In the genomic region with DNA sequence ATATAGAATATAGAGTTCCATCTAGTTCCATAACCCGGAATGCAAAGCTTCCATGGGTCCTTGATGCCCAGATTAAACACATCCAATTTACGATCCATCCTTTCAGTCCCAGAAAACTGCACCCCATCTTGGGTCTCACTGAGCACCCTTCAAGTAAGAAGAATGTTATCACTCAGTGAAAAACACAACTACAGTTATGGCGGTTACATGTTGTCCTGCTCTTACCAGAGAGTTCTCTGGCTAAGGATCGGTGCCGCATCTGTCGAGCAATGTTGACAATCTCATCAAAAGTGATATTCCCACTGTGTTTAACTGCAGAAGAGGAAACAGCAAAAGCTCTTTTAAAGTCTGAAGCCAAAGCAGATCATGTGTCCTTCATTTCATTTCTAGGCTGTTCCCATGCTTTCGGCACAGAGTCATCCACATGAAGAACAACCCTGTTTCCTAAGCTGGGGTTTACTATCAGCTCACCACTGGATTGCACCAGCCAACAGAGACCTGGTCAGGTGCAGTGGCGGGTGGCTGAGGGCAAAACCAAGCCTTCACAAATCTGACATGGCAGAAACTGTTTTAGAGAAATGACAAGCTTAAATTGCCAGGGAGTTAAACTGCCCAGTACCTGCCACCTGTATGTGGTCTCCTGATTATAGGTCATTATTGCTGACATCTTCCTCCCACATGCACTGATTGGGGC, we compare ENCODE assay signal across 11 cellular contexts. TPM values are rescaled to one million over a fixed set of nuclear protein-coding genes. Genes with fewer than 3 reads are reported as not detected.
DNase-seq lines count a peak whose midpoint lies in the region; ATAC-seq, FAIRE-seq and TF ChIP-seq lines count a peak whose summit lies in the region.
"Had no signal": no experiment of that assay in that cellular context is flagged by ENCODE, and none has a peak within 500 bp of the region (broad histone marks: within the 10 kb centered on the region; RNA-seq: fewer than 3 reads in every experiment).

No MANE protein-coding gene starts in this region.

- FAIRE-seq in HepG2 (lab: Jason Lieb, UNC) = no peak
- FAIRE-seq: islet of Langerhans had no signal

- no peaks in the 10 kb centered on the region for H3K9me3 ChIP-seq in HepG2 (ENCODE audit: low read length)
- no peaks in the 10 kb centered on the region for H3K9me3 ChIP-seq in right lobe of liver
- no peaks in the 10 kb centered on the region for H3K9me3 ChIP-seq in vagina

- H3K9ac ChIP-seq in HepG2 (ENCODE audit: insufficient read depth, low read depth, low read length) = no peak overlapping the region

- ATAC-seq in HepG2 (no peak), right lobe of liver (no peak)

- BruUV-seq in HepG2 (replicated peaks; lab: Mats Ljungman, UMichigan) = no TSS peak

- CTCF ChIA-PET in HepG2 (lab: Yijun Ruan, JAX; ENCODE audit: low intra/inter-chr PET ratio, low total read pairs) = no interaction called here

- H4K20me1 ChIP-seq in HepG2 (ENCODE audit: insufficient read depth, low read length) = peaks cover 45% of the 10 kb centered on the region

- TF ChIP-seq RAD21 in HepG2 (CRISPR knock-in tag; IDR thresholded peaks at IDR 0.05) = no peak

- peaks cover 12 to 63% of the 10 kb centered on the region in 2 experiments for H3K36me3 ChIP-seq in HepG2 (replicated peaks in 1 of 2; ENCODE audit: control insufficient read depth in 1 of 2, insufficient read depth in 2 of 2, low read length in 2 of 2)
- H3K36me3 ChIP-seq in right lobe of liver = peaks cover 5 to 38% (median 29%) of the 10 kb centered on the region in 4 donors
- H3K36me3 ChIP-seq in vagina = peaks cover 0 to 50% of the 10 kb centered on the region in 2 donors

- no peak for TF ChIP-seq CTCF in HepG2 (CRISPR knock-in tag; IDR thresholded peaks at IDR 0.05)
- no peak for TF ChIP-seq CTCF in right lobe of liver (IDR thresholded peaks at IDR 0.05)
- no peak for TF ChIP-seq CTCF in WI38 (IDR thresholded peaks at IDR 0.05; ENCODE audit: low read depth, low read length)
- TF ChIP-seq CTCF in fibroblast of pulmonary artery (IDR thresholded peaks at IDR 0.05; ENCODE audit: low read length, missing control alignments) = no peak
- no peak for TF ChIP-seq CTCF in vagina (IDR thresholded peaks at IDR 0.05)

- intact Hi-C loops in HepG2 (cut with micrococcal nuclease; ENCODE audit: unreplicated experiment) (no loop called here), right lobe of liver (cut with DNase I) (no loop called here), vagina (cut with DNase I) (no loop called here)

- POLR2A ChIA-PET in HepG2 (lab: Yijun Ruan, JAX) = interaction anchor here (0.6 to 2.2 kb wide), 3 partner anchors 20 to 60 kb away, joined by 3 to 7 read pairs (median 3); partner anchors contain the start of gene SLC2A8

- TF ChIP-seq POLR2A in HepG2 (IDR thresholded peaks at IDR 0.05; ENCODE audit: insufficient read depth in 1 of 2, low read depth in 2 of 2, low read length in 2 of 2) (no peak; a peak in 2 of 4 replicates), right lobe of liver (IDR thresholded peaks at IDR 0.05) (no peak), vagina (IDR thresholded peaks at IDR 0.05) (no peak)

- no peak for TF ChIP-seq EP300 in HepG2 (IDR thresholded peaks at IDR 0.05; ENCODE audit: low read depth in 2 of 2, low read length in 2 of 2)
- no peak for TF ChIP-seq EP300 in HepG2 (CRISPR knock-in tag; IDR thresholded peaks at IDR 0.05; ENCODE audit: borderline replicate concordance)

- H3K79me2 ChIP-seq in HepG2 (ENCODE audit: insufficient read depth, low read length) = peaks cover 35% of the 10 kb centered on the region

- no peak overlapping the region for H2AFZ ChIP-seq in HepG2 (ENCODE audit: low read length)

- 86% methylated on average over 7 of the region's 8 CpGs for WGBS in HepG2 (ENCODE audit: low lambda C conversion rate)
- WGBS in right lobe of liver (ENCODE audit: insufficient coverage, low coverage, low lambda C conversion rate, missing lambda C conversion rate) = 89% methylated on average over 6 of the region's 8 CpGs

- H3K27ac ChIP-seq in HepG2 (ENCODE audit: extremely low read length, insufficient read depth, low read length) = peak overlapping the region; percentile 7
- H3K27ac ChIP-seq in right lobe of liver = no peak overlapping the region
- H3K27ac ChIP-seq in vagina = peak overlapping the region; percentile 74

- H3K4me2 ChIP-seq in HepG2 (ENCODE audit: low read depth, low read length) = peak overlapping the region; percentile 89

- no peaks in the 10 kb centered on the region; a peak in 1 of 5 replicates for H3K27me3 ChIP-seq in HepG2 (ENCODE audit: control insufficient read depth in 1 of 2, insufficient read depth in 2 of 2, low read length in 2 of 2)
- H3K27me3 ChIP-seq in right lobe of liver = no peaks in the 10 kb centered on the region
- H3K27me3 ChIP-seq in vagina = no peaks in the 10 kb centered on the region

- peaks cover 35% of the 10 kb centered on the region for H3K4me1 ChIP-seq in HepG2 (ENCODE audit: insufficient read depth, low read length)
- peaks cover 0 to 48% (median 12%) of the 10 kb centered on the region in 4 donors for H3K4me1 ChIP-seq in right lobe of liver
- peaks cover 38% of the 10 kb centered on the region for H3K4me1 ChIP-seq in vagina

- no peak overlapping the region; a peak in 1 of 6 replicates for H3K4me3 ChIP-seq in HepG2 (replicated peaks in 1 of 3; ENCODE audit: insufficient read depth in 1 of 3, low read depth in 2 of 3, low read length in 3 of 3)
- no peak overlapping the region for H3K4me3 ChIP-seq in right lobe of liver
- peak overlapping the region; percentile 90 for H3K4me3 ChIP-seq in WI38 (ENCODE audit: low read depth, low read length)
- peak overlapping the region; percentile 78 for H3K4me3 ChIP-seq in fibroblast of pulmonary artery (replicated peaks; ENCODE audit: low read depth, low read length)
- no peak overlapping the region for H3K4me3 ChIP-seq in vagina

- in situ Hi-C loops in HepG2 (cut with HindIII; ENCODE audit: extremely low pct_ligation_motif_present, low pct_unique_long_range_greater_than_20kb) = no loop called here

- no peak for DNase-seq in HepG2 (ENCODE audit: low spot score)
- DNase-seq in right lobe of liver = no peak
- DNase-seq in fibroblast of pulmonary artery (ENCODE audit: low read depth) = no peak
- DNase-seq in vagina (ENCODE audit: extremely low spot score in 2 of 2) = no peak
- no peak for DNase-seq in NOMO-1 (lab: John Stamatoyannopoulos, UW; ENCODE audit: unreplicated experiment in 2 of 2)
- no peak for DNase-seq in NCI-H2081 treated with DMSO at 0.1 percent for 48 hours (lab: John Stamatoyannopoulos, UW)
- no peak for DNase-seq in stimulated activated CD4-positive, alpha-beta T cell treated with anti-CD3 and anti-CD28 coated beads, Interleukin-2, amount 100 ng/mL, for 48 hours
- DNase-seq: H7, NCI-H345 had no signal

RNA-seq across cellular contexts. Expression of gene RPL12, which starts 2.9 kb away (rescaled TPM):
- total RNA-seq in HepG2 (2016; rRNA removed; fragmentation: Illumina TruSeq; extraction: Trizol) (1,551 and 1,660 TPM in 2 replicates), right lobe of liver (100 to 1,000 TPM; 271 to 907 (median 364) TPM), vagina (2,572 TPM)
- 6,549 and 6,971 TPM in 2 replicates for total RNA-seq in HepG2 (2016; cell fraction: cytosol; rRNA removed; fragmentation: Illumina TruSeq; extraction: Trizol; ENCODE audit: low read depth)
- 1,601 and 1,648 TPM in 2 replicates for total RNA-seq in HepG2 (2016; cell fraction: insoluble cytoplasmic fraction; rRNA removed; fragmentation: Illumina TruSeq; extraction: Trizol)
- 4,907 and 5,180 TPM in 2 replicates for total RNA-seq in HepG2 (2016; cell fraction: membrane; rRNA removed; fragmentation: Illumina TruSeq; extraction: Trizol)
- 525 and 558 TPM in 2 replicates for total RNA-seq in HepG2 (2016; cell fraction: nucleus; rRNA removed; fragmentation: Illumina TruSeq; extraction: Trizol)
- 2,097 and 2,590 TPM in 2 replicates for polyA plus RNA-seq in HepG2 (2011; rRNA removed)
- polyA plus RNA-seq in HepG2 (2011; cell fraction: cytosol; rRNA removed) = 3,919 and 3,963 TPM in 2 replicates
- polyA plus RNA-seq in HepG2 (2011; cell fraction: nucleus; rRNA removed) = 619 and 713 TPM in 2 replicates
- polyA plus RNA-seq in HepG2 (2012) = 2,179 and 2,497 TPM in 2 replicates
- polyA plus RNA-seq in HepG2 (2016; cell fraction: cytosol; fragmentation: Illumina TruSeq; extraction: Trizol; ENCODE audit: low read depth) = 11,205 and 11,665 TPM in 2 replicates
- polyA plus RNA-seq in HepG2 (2016; cell fraction: insoluble cytoplasmic fraction; fragmentation: Illumina TruSeq; extraction: Trizol; ENCODE audit: low read depth) = 2,434 and 2,480 TPM in 2 replicates
- 6,884 and 7,463 TPM in 2 replicates for polyA plus RNA-seq in HepG2 (2016; cell fraction: membrane; fragmentation: Illumina TruSeq; extraction: Trizol; ENCODE audit: low read depth)
- polyA plus RNA-seq in HepG2 (2016; cell fraction: nucleus; fragmentation: Illumina TruSeq; extraction: Trizol; ENCODE audit: insufficient read depth, low read depth) = 1,156 and 1,223 TPM in 2 replicates
- 706 and 1,371 TPM in 2 replicates for polyA minus RNA-seq in HepG2 (2011; rRNA and poly(A)+ RNA removed; ENCODE audit: low replicate concordance)
- polyA minus RNA-seq in HepG2 (2011; cell fraction: cytosol; rRNA and poly(A)+ RNA removed) = 461 and 478 TPM in 2 replicates
- polyA minus RNA-seq in HepG2 (2011; cell fraction: nucleus; rRNA and poly(A)+ RNA removed) = 198 and 299 TPM in 2 replicates

RNA-seq across cellular contexts. Expression of gene LRSAM1, which starts 3.1 kb away (rescaled TPM):
- total RNA-seq in HepG2 (2016; rRNA removed; fragmentation: Illumina TruSeq; extraction: Trizol) (4.6 and 8.7 TPM in 2 replicates), right lobe of liver (10 to 100 TPM in 5 of 6 experiments, 1 to 10 TPM in 1; 9.4 to 13.3 (median 12.1) TPM), vagina (30.0 TPM)
- 1.5 and 1.7 TPM in 2 replicates for total RNA-seq in HepG2 (2016; cell fraction: cytosol; rRNA removed; fragmentation: Illumina TruSeq; extraction: Trizol; ENCODE audit: low read depth)
- 4.2 and 9.8 TPM in 2 replicates for total RNA-seq in HepG2 (2016; cell fraction: insoluble cytoplasmic fraction; rRNA removed; fragmentation: Illumina TruSeq; extraction: Trizol)
- total RNA-seq in HepG2 (2016; cell fraction: membrane; rRNA removed; fragmentation: Illumina TruSeq; extraction: Trizol) = 3.2 and 4.0 TPM in 2 replicates
- 9.5 and 16.9 TPM in 2 replicates for total RNA-seq in HepG2 (2016; cell fraction: nucleus; rRNA removed; fragmentation: Illumina TruSeq; extraction: Trizol)
- polyA plus RNA-seq in HepG2 (2011; rRNA removed) = 10.2 and 12.2 TPM in 2 replicates
- polyA plus RNA-seq in HepG2 (2011; cell fraction: cytosol; rRNA removed) = 4.1 and 5.2 TPM in 2 replicates
- polyA plus RNA-seq in HepG2 (2011; cell fraction: nucleus; rRNA removed) = 68.4 and 76.1 TPM in 2 replicates
- polyA plus RNA-seq in HepG2 (2012) = 10.0 and 14.6 TPM in 2 replicates
- polyA plus RNA-seq in HepG2 (2016; cell fraction: cytosol; fragmentation: Illumina TruSeq; extraction: Trizol; ENCODE audit: low read depth) = 1.2 and 1.5 TPM in 2 replicates
- polyA plus RNA-seq in HepG2 (2016; cell fraction: insoluble cytoplasmic fraction; fragmentation: Illumina TruSeq; extraction: Trizol; ENCODE audit: low read depth) = 5.4 and 6.9 TPM in 2 replicates
- polyA plus RNA-seq in HepG2 (2016; cell fraction: membrane; fragmentation: Illumina TruSeq; extraction: Trizol; ENCODE audit: low read depth) = 1.2 and 2.1 TPM in 2 replicates
- polyA plus RNA-seq in HepG2 (2016; cell fraction: nucleus; fragmentation: Illumina TruSeq; extraction: Trizol; ENCODE audit: insufficient read depth, low read depth) = 21.9 and 22.1 TPM in 2 replicates
- polyA minus RNA-seq in HepG2 (2011; rRNA and poly(A)+ RNA removed; ENCODE audit: low replicate concordance) = 7.6 and 11.4 TPM in 2 replicates
- 4.2 and 4.4 TPM in 2 replicates for polyA minus RNA-seq in HepG2 (2011; cell fraction: cytosol; rRNA and poly(A)+ RNA removed)
- polyA minus RNA-seq in HepG2 (2011; cell fraction: nucleus; rRNA and poly(A)+ RNA removed) = 25.4 and 32.1 TPM in 2 replicates

RNA-seq across cellular contexts. Expression of gene ZNF79, which starts 24.1 kb away (rescaled TPM):
- total RNA-seq in HepG2 (2016; rRNA removed; fragmentation: Illumina TruSeq; extraction: Trizol) (7.3 and 8.1 TPM in 2 replicates), right lobe of liver (1 to 10 TPM; 2.5 to 4.6 (median 3.5) TPM), vagina (13.3 TPM)
- total RNA-seq in HepG2 (2016; cell fraction: cytosol; rRNA removed; fragmentation: Illumina TruSeq; extraction: Trizol; ENCODE audit: low read depth) = 3.1 and 3.7 TPM in 2 replicates
- 7.1 and 8.1 TPM in 2 replicates for total RNA-seq in HepG2 (2016; cell fraction: insoluble cytoplasmic fraction; rRNA removed; fragmentation: Illumina TruSeq; extraction: Trizol)
- 5.0 and 6.4 TPM in 2 replicates for total RNA-seq in HepG2 (2016; cell fraction: membrane; rRNA removed; fragmentation: Illumina TruSeq; extraction: Trizol)
- total RNA-seq in HepG2 (2016; cell fraction: nucleus; rRNA removed; fragmentation: Illumina TruSeq; extraction: Trizol) = 6.5 and 7.4 TPM in 2 replicates
- 3.7 and 4.0 TPM in 2 replicates for polyA plus RNA-seq in HepG2 (2011; rRNA removed)
- 2.4 and 2.7 TPM in 2 replicates for polyA plus RNA-seq in HepG2 (2011; cell fraction: cytosol; rRNA removed)
- 6.0 and 7.5 TPM in 2 replicates for polyA plus RNA-seq in HepG2 (2011; cell fraction: nucleus; rRNA removed)
- polyA plus RNA-seq in HepG2 (2012) = 2.6 and 3.2 TPM in 2 replicates
- polyA plus RNA-seq in HepG2 (2016; cell fraction: cytosol; fragmentation: Illumina TruSeq; extraction: Trizol; ENCODE audit: low read depth) = 0.52 and 0.70 TPM in 2 replicates
- polyA plus RNA-seq in HepG2 (2016; cell fraction: insoluble cytoplasmic fraction; fragmentation: Illumina TruSeq; extraction: Trizol; ENCODE audit: low read depth) = 4.7 TPM in 2 replicates
- 1.3 and 1.4 TPM in 2 replicates for polyA plus RNA-seq in HepG2 (2016; cell fraction: membrane; fragmentation: Illumina TruSeq; extraction: Trizol; ENCODE audit: low read depth)
- polyA plus RNA-seq in HepG2 (2016; cell fraction: nucleus; fragmentation: Illumina TruSeq; extraction: Trizol; ENCODE audit: insufficient read depth, low read depth) = 8.9 and 9.1 TPM in 2 replicates
- polyA minus RNA-seq in HepG2 (2011; rRNA and poly(A)+ RNA removed; ENCODE audit: low replicate concordance) = 6.0 and 28.4 TPM in 2 replicates
- polyA minus RNA-seq in HepG2 (2011; cell fraction: cytosol; rRNA and poly(A)+ RNA removed) = 3.7 and 4.2 TPM in 2 replicates
- polyA minus RNA-seq in HepG2 (2011; cell fraction: nucleus; rRNA and poly(A)+ RNA removed) = 7.9 and 11.3 TPM in 2 replicates

RNA-seq across cellular contexts. Expression of gene SLC2A8, which starts 51.3 kb away (rescaled TPM):
- total RNA-seq in HepG2 (2016; rRNA removed; fragmentation: Illumina TruSeq; extraction: Trizol) (24.0 and 48.6 TPM in 2 replicates), right lobe of liver (10 to 100 TPM; 16.2 to 25.0 (median 18.8) TPM), vagina (13.8 TPM)
- total RNA-seq in HepG2 (2016; cell fraction: cytosol; rRNA removed; fragmentation: Illumina TruSeq; extraction: Trizol; ENCODE audit: low read depth) = 25.8 and 26.2 TPM in 2 replicates
- total RNA-seq in HepG2 (2016; cell fraction: insoluble cytoplasmic fraction; rRNA removed; fragmentation: Illumina TruSeq; extraction: Trizol) = 22.9 and 51.3 TPM in 2 replicates
- total RNA-seq in HepG2 (2016; cell fraction: membrane; rRNA removed; fragmentation: Illumina TruSeq; extraction: Trizol) = 32.1 and 33.0 TPM in 2 replicates
- 53.8 and 57.0 TPM in 2 replicates for total RNA-seq in HepG2 (2016; cell fraction: nucleus; rRNA removed; fragmentation: Illumina TruSeq; extraction: Trizol)
- 22.6 and 37.2 TPM in 2 replicates for polyA plus RNA-seq in HepG2 (2011; rRNA removed)
- polyA plus RNA-seq in HepG2 (2011; cell fraction: cytosol; rRNA removed) = 20.3 and 26.4 TPM in 2 replicates
- polyA plus RNA-seq in HepG2 (2011; cell fraction: nucleus; rRNA removed) = 73.4 and 80.9 TPM in 2 replicates
- 15.9 and 25.8 TPM in 2 replicates for polyA plus RNA-seq in HepG2 (2012)
- polyA plus RNA-seq in HepG2 (2016; cell fraction: cytosol; fragmentation: Illumina TruSeq; extraction: Trizol; ENCODE audit: low read depth) = 18.5 and 21.9 TPM in 2 replicates
- polyA plus RNA-seq in HepG2 (2016; cell fraction: insoluble cytoplasmic fraction; fragmentation: Illumina TruSeq; extraction: Trizol; ENCODE audit: low read depth) = 22.6 and 24.1 TPM in 2 replicates
- 21.2 and 23.1 TPM in 2 replicates for polyA plus RNA-seq in HepG2 (2016; cell fraction: membrane; fragmentation: Illumina TruSeq; extraction: Trizol; ENCODE audit: low read depth)
- polyA plus RNA-seq in HepG2 (2016; cell fraction: nucleus; fragmentation: Illumina TruSeq; extraction: Trizol; ENCODE audit: insufficient read depth, low read depth) = 112 and 118 TPM in 2 replicates
- polyA minus RNA-seq in HepG2 (2011; rRNA and poly(A)+ RNA removed; ENCODE audit: low replicate concordance) = 29.8 and 66.3 TPM in 2 replicates
- 13.0 and 13.3 TPM in 2 replicates for polyA minus RNA-seq in HepG2 (2011; cell fraction: cytosol; rRNA and poly(A)+ RNA removed)
- polyA minus RNA-seq in HepG2 (2011; cell fraction: nucleus; rRNA and poly(A)+ RNA removed) = 25.1 and 26.0 TPM in 2 replicates

Comparison
In these comparisons a context has a peak if more than half of its experiments do, and no peak if none do; other contexts are left out.
1. H3K27ac ChIP-seq: peak in HepG2 (single experiment) and vagina (single experiment); none in right lobe of liver (0 of 3).
2. H3K4me3 ChIP-seq: peak in WI38 (single experiment) and fibroblast of pulmonary artery (single experiment); none in HepG2 (0 of 3), right lobe of liver (0 of 3) and vagina (0 of 2).